In genomic region chr6:108294787-108295625, GRCh38 we compare ENCODE assay signal across 1 cellular context.
TF ChIP-seq lines count a peak whose summit lies in the region.

Gene AFG1L, plus strand, starts transcription at chr6:108295054. Its CDS starts 26 bp downstream, at chr6:108295080.

TF ChIP-seq in HepG2, 621 proteins besides CTCF, POLR2A, EP300 and RAD21 (continued from another document and continues in another):
- peak; percentile 80 for TF ChIP-seq REPIN1 (CRISPR knock-in tag; IDR thresholded peaks at IDR 0.05; ENCODE audit: borderline replicate concordance, low read depth)
- peak; percentile 87; the same call in 1 of the 3 replicates for TF ChIP-seq MXI1 (IDR thresholded peaks at IDR 0.05; ENCODE audit: borderline replicate concordance, low read depth, low read length)
- TF ChIP-seq ZNF326 (CRISPR knock-in tag; IDR thresholded peaks at IDR 0.05; ENCODE audit: borderline replicate concordance) = no peak
- TF ChIP-seq CEBPZ (IDR thresholded peaks at IDR 0.05; ENCODE audit: low read length) = no peak
- TF ChIP-seq, protein P1, sequence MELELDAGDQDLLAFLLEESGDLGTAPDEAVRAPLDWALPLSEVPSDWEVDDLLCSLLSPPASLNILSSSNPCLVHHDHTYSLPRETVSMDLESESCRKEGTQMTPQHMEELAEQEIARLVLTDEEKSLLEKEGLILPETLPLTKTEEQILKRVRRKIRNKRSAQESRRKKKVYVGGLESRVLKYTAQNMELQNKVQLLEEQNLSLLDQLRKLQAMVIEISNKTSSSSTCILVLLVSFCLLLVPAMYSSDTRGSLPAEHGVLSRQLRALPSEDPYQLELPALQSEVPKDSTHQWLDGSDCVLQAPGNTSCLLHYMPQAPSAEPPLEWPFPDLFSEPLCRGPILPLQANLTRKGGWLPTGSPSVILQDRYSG (CRISPR knock-in tag; IDR thresholded peaks at IDR 0.05) = peak; percentile 89; the same call in 1 of the 2 replicates
- TF ChIP-seq, protein P2, sequence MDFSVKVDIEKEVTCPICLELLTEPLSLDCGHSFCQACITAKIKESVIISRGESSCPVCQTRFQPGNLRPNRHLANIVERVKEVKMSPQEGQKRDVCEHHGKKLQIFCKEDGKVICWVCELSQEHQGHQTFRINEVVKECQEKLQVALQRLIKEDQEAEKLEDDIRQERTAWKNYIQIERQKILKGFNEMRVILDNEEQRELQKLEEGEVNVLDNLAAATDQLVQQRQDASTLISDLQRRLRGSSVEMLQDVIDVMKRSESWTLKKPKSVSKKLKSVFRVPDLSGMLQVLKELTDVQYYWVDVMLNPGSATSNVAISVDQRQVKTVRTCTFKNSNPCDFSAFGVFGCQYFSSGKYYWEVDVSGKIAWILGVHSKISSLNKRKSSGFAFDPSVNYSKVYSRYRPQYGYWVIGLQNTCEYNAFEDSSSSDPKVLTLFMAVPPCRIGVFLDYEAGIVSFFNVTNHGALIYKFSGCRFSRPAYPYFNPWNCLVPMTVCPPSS (IDR thresholded peaks at IDR 0.05) = no peak
- no peak for TF ChIP-seq MIXL1 (CRISPR knock-in tag; IDR thresholded peaks at IDR 0.05)
- peak; percentile 45 for TF ChIP-seq ARID5B (CRISPR knock-in tag; IDR thresholded peaks at IDR 0.05)
- TF ChIP-seq, protein P3, sequence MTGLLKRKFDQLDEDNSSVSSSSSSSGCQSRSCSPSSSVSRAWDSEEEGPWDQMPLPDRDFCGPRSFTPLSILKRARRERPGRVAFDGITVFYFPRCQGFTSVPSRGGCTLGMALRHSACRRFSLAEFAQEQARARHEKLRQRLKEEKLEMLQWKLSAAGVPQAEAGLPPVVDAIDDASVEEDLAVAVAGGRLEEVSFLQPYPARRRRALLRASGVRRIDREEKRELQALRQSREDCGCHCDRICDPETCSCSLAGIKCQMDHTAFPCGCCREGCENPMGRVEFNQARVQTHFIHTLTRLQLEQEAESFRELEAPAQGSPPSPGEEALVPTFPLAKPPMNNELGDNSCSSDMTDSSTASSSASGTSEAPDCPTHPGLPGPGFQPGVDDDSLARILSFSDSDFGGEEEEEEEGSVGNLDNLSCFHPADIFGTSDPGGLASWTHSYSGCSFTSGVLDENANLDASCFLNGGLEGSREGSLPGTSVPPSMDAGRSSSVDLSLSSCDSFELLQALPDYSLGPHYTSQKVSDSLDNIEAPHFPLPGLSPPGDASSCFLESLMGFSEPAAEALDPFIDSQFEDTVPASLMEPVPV (CRISPR knock-in tag; IDR thresholded peaks at IDR 0.05) = 0 out of 2 replicates have a peak, but pooled peaks have one; percentile 61
- peak; percentile 64 for TF ChIP-seq TEAD3 (CRISPR knock-in tag; optimal IDR thresholded peaks at IDR 0.05; ENCODE audit: borderline replicate concordance)
- TF ChIP-seq ZNF552 (CRISPR knock-in tag; IDR thresholded peaks at IDR 0.05; ENCODE audit: borderline replicate concordance) = 0 out of 2 replicates have a peak, but pooled peaks have one; percentile 69
- TF ChIP-seq ZNF350 (CRISPR knock-in tag; IDR thresholded peaks at IDR 0.05; ENCODE audit: borderline replicate concordance, low read depth) = peak; percentile 92
- TF ChIP-seq GTF2F1 (IDR thresholded peaks at IDR 0.05; ENCODE audit: low read length) = no peak
- no peak for TF ChIP-seq RNF2 (conservative IDR thresholded peaks at IDR 0.05; ENCODE audit: low read depth)
- TF ChIP-seq ZNF256 (CRISPR knock-in tag; conservative IDR thresholded peaks at IDR 0.05) = 0 out of 2 replicates have a peak, but pooled peaks have one; percentile 27
- peak; percentile 66; the same call in 1 of the 2 replicates for TF ChIP-seq ZSCAN20 (CRISPR knock-in tag; IDR thresholded peaks at IDR 0.05; ENCODE audit: borderline replicate concordance)
- peak; percentile 57; the same call in 1 of the 2 replicates for TF ChIP-seq STAT6 (CRISPR knock-in tag; IDR thresholded peaks at IDR 0.05; ENCODE audit: borderline replicate concordance)
- peak; percentile 68; the same call in 1 of the 2 replicates for TF ChIP-seq EED (CRISPR knock-in tag; IDR thresholded peaks at IDR 0.05)
- no peak for TF ChIP-seq NONO (IDR thresholded peaks at IDR 0.05)
- peak; percentile 62 for TF ChIP-seq NONO (CRISPR knock-in tag; conservative IDR thresholded peaks at IDR 0.05)
- TF ChIP-seq KLF6 (CRISPR knock-in tag; IDR thresholded peaks at IDR 0.05) = peak; percentile 78
- TF ChIP-seq ZNF883 (CRISPR knock-in tag; IDR thresholded peaks at IDR 0.05; ENCODE audit: not compliant biosample characterization) = peak; percentile 48
- 0 out of 2 replicates have a peak, but pooled peaks have one; percentile 66 for TF ChIP-seq ZNF230 (CRISPR knock-in tag; IDR thresholded peaks at IDR 0.05)
- TF ChIP-seq FUBP1 (CRISPR knock-in tag; IDR thresholded peaks at IDR 0.05; ENCODE audit: borderline replicate concordance) = no peak
- peak; percentile 88 for TF ChIP-seq HDAC1 (CRISPR knock-in tag; IDR thresholded peaks at IDR 0.05)
- TF ChIP-seq ZNF788 (CRISPR knock-in tag; IDR thresholded peaks at IDR 0.05; ENCODE audit: borderline replicate concordance) = peak; percentile 78
- TF ChIP-seq KLF16 (CRISPR knock-in tag; IDR thresholded peaks at IDR 0.05) = peak in 1 of 2 experiments; percentile 71; a peak in 1 of 4 replicates
- TF ChIP-seq PPARG (CRISPR knock-in tag; conservative IDR thresholded peaks at IDR 0.05) = peak; percentile 45
- TF ChIP-seq, protein P4, sequence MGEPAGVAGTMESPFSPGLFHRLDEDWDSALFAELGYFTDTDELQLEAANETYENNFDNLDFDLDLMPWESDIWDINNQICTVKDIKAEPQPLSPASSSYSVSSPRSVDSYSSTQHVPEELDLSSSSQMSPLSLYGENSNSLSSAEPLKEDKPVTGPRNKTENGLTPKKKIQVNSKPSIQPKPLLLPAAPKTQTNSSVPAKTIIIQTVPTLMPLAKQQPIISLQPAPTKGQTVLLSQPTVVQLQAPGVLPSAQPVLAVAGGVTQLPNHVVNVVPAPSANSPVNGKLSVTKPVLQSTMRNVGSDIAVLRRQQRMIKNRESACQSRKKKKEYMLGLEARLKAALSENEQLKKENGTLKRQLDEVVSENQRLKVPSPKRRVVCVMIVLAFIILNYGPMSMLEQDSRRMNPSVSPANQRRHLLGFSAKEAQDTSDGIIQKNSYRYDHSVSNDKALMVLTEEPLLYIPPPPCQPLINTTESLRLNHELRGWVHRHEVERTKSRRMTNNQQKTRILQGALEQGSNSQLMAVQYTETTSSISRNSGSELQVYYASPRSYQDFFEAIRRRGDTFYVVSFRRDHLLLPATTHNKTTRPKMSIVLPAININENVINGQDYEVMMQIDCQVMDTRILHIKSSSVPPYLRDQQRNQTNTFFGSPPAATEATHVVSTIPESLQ (CRISPR knock-in tag; conservative IDR thresholded peaks at IDR 0.05) = no peak
- peak; percentile 72 for TF ChIP-seq ARNT2 (CRISPR knock-in tag; IDR thresholded peaks at IDR 0.05; ENCODE audit: low read depth)
- TF ChIP-seq ZNF570 (CRISPR knock-in tag; IDR thresholded peaks at IDR 0.05; ENCODE audit: borderline replicate concordance) = no peak
- peak; percentile 52; the same call in 1 of the 2 replicates for TF ChIP-seq MTA1 (CRISPR knock-in tag; IDR thresholded peaks at IDR 0.05; ENCODE audit: borderline replicate concordance)
- TF ChIP-seq GLI4 (CRISPR knock-in tag; IDR thresholded peaks at IDR 0.05; ENCODE audit: borderline replicate concordance) = no peak
- peak; percentile 24 for TF ChIP-seq ATF2 (CRISPR knock-in tag; IDR thresholded peaks at IDR 0.05)
- peak; percentile 75 for TF ChIP-seq ZFY (CRISPR knock-in tag; IDR thresholded peaks at IDR 0.05)
- TF ChIP-seq ZNF17 (CRISPR knock-in tag; IDR thresholded peaks at IDR 0.05) = no peak
- peak; percentile 61; the same call in 1 of the 2 replicates for TF ChIP-seq BRF2 (CRISPR knock-in tag; IDR thresholded peaks at IDR 0.05)
- no peak for TF ChIP-seq ATRX (CRISPR knock-in tag; IDR thresholded peaks at IDR 0.05; ENCODE audit: borderline replicate concordance)
